Comparison of ENCODE assay signal across 30 cellular contexts in the genomic region with DNA sequence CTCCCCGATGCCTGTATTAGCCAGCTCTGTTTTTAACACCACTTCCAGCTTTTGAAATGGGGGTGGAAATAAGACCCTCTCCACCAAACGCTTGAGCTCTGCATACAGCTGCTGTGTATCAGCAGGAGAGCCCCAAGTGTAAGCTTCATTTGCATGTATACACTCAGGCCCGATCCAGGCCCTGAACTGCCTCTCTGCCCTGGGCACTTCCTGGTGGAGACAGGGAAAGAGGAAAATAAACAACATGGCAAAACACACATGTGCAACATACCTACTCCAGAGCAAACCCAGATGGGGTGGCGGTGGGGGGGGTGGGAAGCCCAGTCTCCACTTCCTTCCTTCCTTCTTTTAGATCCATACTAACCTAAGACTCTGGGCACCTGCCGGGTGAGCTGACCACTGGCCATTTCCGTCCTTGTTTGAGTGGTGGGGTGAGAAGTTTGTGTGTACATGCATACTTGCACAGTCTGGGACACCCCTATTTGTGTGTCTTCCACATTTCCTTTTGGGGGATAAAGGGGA.
"Had no signal": no experiment of that assay in that cellular context is flagged by ENCODE, and none has a peak within 500 bp of the region (broad histone marks: within the 10 kb centered on the region; RNA-seq: fewer than 3 reads in every experiment).

No MANE protein-coding gene starts in this region.

- H3K27ac ChIP-seq: breast epithelium, esophagus muscularis mucosa, foreskin keratinocyte, heart left ventricle, parathyroid adenoma, right atrium auricular region, stomach, thyroid gland, upper lobe of left lung, VCaP had no signal

- DNase-seq: activated CD4-positive, alpha-beta T cell treated with anti-CD3 and anti-CD28 coated beads for 48 hours; activated CD4-positive, alpha-beta T cell treated with anti-CD3 and anti-CD28 coated beads, Interleukin-2, amount 50 U/mL, for 48 hours; activated CD8-positive, alpha-beta memory T cell treated with anti-CD3 and anti-CD28 coated beads for 24 hours; activated gamma-delta T cell; activated naive CD4-positive, alpha-beta T cell treated with anti-CD3 and anti-CD28 coated beads, Interleukin-2, amount 10 ng/mL, durations not matched to agents 7 days and 5 days; amniotic stem cell; central memory CD4-positive, alpha-beta T cell; foreskin keratinocyte; heart left ventricle; hypothalamus; immature natural killer cell; kidney; left colon; mammary epithelial cell; occipital lobe; stimulated activated CD4-positive, alpha-beta T cell treated with anti-CD3 and anti-CD28 coated beads, Interleukin-15, amount 100 ng/mL, for 24 hours; stimulated activated CD4-positive, alpha-beta T cell treated with anti-CD3 and anti-CD28 coated beads, Interleukin-2, amount 100 ng/mL, for 24 hours; stimulated activated naive B cell treated with anti-CD40 and anti-IgM and Interleukin-4, amounts not matched to agents 10 μg/mL and 1 μg/mL and 100 μg/mL, for 72 hours; stomach; thyroid gland; upper lobe of left lung had no signal

- H3K4me3 Mint-ChIP-seq: activated naive CD4-positive, alpha-beta T cell treated with anti-CD3 and anti-CD28 coated beads, Interleukin-2, amount 10 ng/mL, durations not matched to agents 7 days and 5 days; activated T-helper 1 cell treated with anti-CD3 and anti-CD28 coated beads, Interleukin-12 subunit alpha, Interleukin-12 subunit beta, Interleukin-2, Interleukin-4 antibody, amounts not matched to agents 30 ng/mL and 10 ng/mL and 1 ng/mL, durations not matched to agents 14 hours and 24 hours and 36 hours; dendritic cell treated with granulocyte-macrophage colony-stimulating factor and Interleukin-4, amounts not matched to agents 40 ng/mL and 50 ng/mL, for 4 days; immature natural killer cell; stimulated activated naive B cell treated with anti-CD40 and anti-IgM and Interleukin-4, amounts not matched to agents 10 μg/mL and 1 μg/mL and 100 μg/mL, for 72 hours; T-helper 2 cell treated with Interferon-gamma antibody and Interleukin-4, amounts not matched to agents 5 μg/mL and 100 μg/mL, for 36 hours had no signal

- ATAC-seq: foreskin keratinocyte; heart left ventricle; left colon; stimulated activated naive B cell treated with anti-CD40 and anti-IgM and Interleukin-4, amounts not matched to agents 10 μg/mL and 1 μg/mL and 100 μg/mL, for 72 hours had no signal

- H3K4me1 Mint-ChIP-seq: activated naive CD4-positive, alpha-beta T cell treated with anti-CD3 and anti-CD28 coated beads, Interleukin-2, amount 10 ng/mL, durations not matched to agents 7 days and 5 days; immature natural killer cell; stimulated activated naive B cell treated with anti-CD40 and anti-IgM and Interleukin-4, amounts not matched to agents 10 μg/mL and 1 μg/mL and 100 μg/mL, for 72 hours had no signal

- H3K4me3 ChIP-seq: breast epithelium, esophagus muscularis mucosa, heart left ventricle, right atrium auricular region, smooth muscle cell, stomach, thyroid gland, upper lobe of left lung had no signal

- H2AFZ ChIP-seq: parathyroid adenoma had no signal

- H3K9ac ChIP-seq: parathyroid adenoma had no signal

- H3K9me3 Mint-ChIP-seq: activated naive CD4-positive, alpha-beta T cell treated with anti-CD3 and anti-CD28 coated beads, Interleukin-2, amount 10 ng/mL, durations not matched to agents 7 days and 5 days; activated T-helper 1 cell treated with anti-CD3 and anti-CD28 coated beads, Interleukin-12 subunit alpha, Interleukin-12 subunit beta, Interleukin-2, Interleukin-4 antibody, amounts not matched to agents 30 ng/mL and 10 ng/mL and 1 ng/mL, durations not matched to agents 14 hours and 24 hours and 36 hours; dendritic cell treated with granulocyte-macrophage colony-stimulating factor and Interleukin-4, amounts not matched to agents 40 ng/mL and 50 ng/mL, for 4 days; immature natural killer cell; T-helper 2 cell treated with Interferon-gamma antibody and Interleukin-4, amounts not matched to agents 5 μg/mL and 100 μg/mL, for 36 hours had no signal

- H3K27ac Mint-ChIP-seq: activated naive CD4-positive, alpha-beta T cell treated with anti-CD3 and anti-CD28 coated beads, Interleukin-2, amount 10 ng/mL, durations not matched to agents 7 days and 5 days; activated T-helper 1 cell treated with anti-CD3 and anti-CD28 coated beads, Interleukin-12 subunit alpha, Interleukin-12 subunit beta, Interleukin-2, Interleukin-4 antibody, amounts not matched to agents 30 ng/mL and 10 ng/mL and 1 ng/mL, durations not matched to agents 14 hours and 24 hours and 36 hours; dendritic cell treated with granulocyte-macrophage colony-stimulating factor and Interleukin-4, amounts not matched to agents 40 ng/mL and 50 ng/mL, for 4 days; immature natural killer cell; stimulated activated naive B cell treated with anti-CD40 and anti-IgM and Interleukin-4, amounts not matched to agents 10 μg/mL and 1 μg/mL and 100 μg/mL, for 72 hours; T-helper 2 cell treated with Interferon-gamma antibody and Interleukin-4, amounts not matched to agents 5 μg/mL and 100 μg/mL, for 36 hours had no signal

- H3K4me2 ChIP-seq: smooth muscle cell had no signal

- H3K36me3 ChIP-seq: breast epithelium had no signal

- H3K4me1 ChIP-seq: breast epithelium, esophagus muscularis mucosa, foreskin keratinocyte, heart left ventricle, parathyroid adenoma, right atrium auricular region, stomach, thyroid gland, upper lobe of left lung had no signal

- H3K79me2 ChIP-seq: parathyroid adenoma had no signal

- H3K27me3 ChIP-seq: breast epithelium, esophagus muscularis mucosa, foreskin keratinocyte, heart left ventricle, right atrium auricular region, stomach, thyroid gland, upper lobe of left lung had no signal

- H3K9me3 ChIP-seq: breast epithelium, esophagus muscularis mucosa, right atrium auricular region, stomach, thyroid gland, upper lobe of left lung had no signal

- H3K27me3 Mint-ChIP-seq: activated naive CD4-positive, alpha-beta T cell treated with anti-CD3 and anti-CD28 coated beads, Interleukin-2, amount 10 ng/mL, durations not matched to agents 7 days and 5 days; dendritic cell treated with granulocyte-macrophage colony-stimulating factor and Interleukin-4, amounts not matched to agents 40 ng/mL and 50 ng/mL, for 4 days; stimulated activated naive B cell treated with anti-CD40 and anti-IgM and Interleukin-4, amounts not matched to agents 10 μg/mL and 1 μg/mL and 100 μg/mL, for 72 hours had no signal
